ENCODE assay signal across 20 cellular contexts in genomic region chr1:12202190-12202497, GRCh38. TPM values are rescaled to one million over a fixed set of nuclear protein-coding genes. Genes with fewer than 3 reads are reported as not detected.
A peak's percentile ranks its signal among the peaks of the same experiment; 100 is the strongest.
DNase-seq lines count a peak whose midpoint lies in the region; ATAC-seq, FAIRE-seq and TF ChIP-seq lines count a peak whose summit lies in the region.
"Had no signal": no experiment of that assay in that cellular context is flagged by ENCODE, and none has a peak within 500 bp of the region (broad histone marks: within the 10 kb centered on the region; RNA-seq: fewer than 3 reads in every experiment).

No MANE protein-coding gene starts in this region.

- H4K91ac ChIP-seq in H1 (replicated peaks; ENCODE audit: insufficient read length, low read length), result no peak overlapping the region

- no peak for TF ChIP-seq CTCF in H1 (IDR thresholded peaks at IDR 0.05; ENCODE audit: control extremely low read depth in 1 of 3, insufficient read depth in 1 of 3, low read depth in 1 of 3, low read length in 3 of 3)

- POLR2A ChIA-PET in H1 (lab: Charles Lee; ENCODE audit: partially characterized antibody), result no interaction called here

- no peaks in the 10 kb centered on the region for H3K9me3 Mint-ChIP-seq in stimulated activated naive B cell treated with anti-CD40 and anti-IgM and Interleukin-4, amounts not matched to agents 10 μg/mL and 1 μg/mL and 100 μg/mL, for 72 hours

- H2BK120ac ChIP-seq in H1 (replicated peaks; ENCODE audit: low read depth, low read length), result no peak overlapping the region

- no peaks in the 10 kb centered on the region for H3K27me3 Mint-ChIP-seq in T-helper 17 cell
- H3K27me3 Mint-ChIP-seq in stimulated activated naive B cell treated with anti-CD40 and anti-IgM and Interleukin-4, amounts not matched to agents 10 μg/mL and 1 μg/mL and 100 μg/mL, for 72 hours, result no peaks in the 10 kb centered on the region

- WGBS in H1 (ENCODE audit: extremely low coverage in 1 of 2, insufficient coverage in 1 of 2, insufficient read length in 1 of 2, insufficient replicate concordance in 2 of 2, low coverage in 1 of 2, low lambda C conversion rate in 2 of 2, missing lambda C conversion rate in 1 of 2), 2 experiments, result 64% methylated on average over 6 of the region's 6 CpGs; no CpG with 5 or more reads in 1 of the 2 experiments

- TF ChIP-seq POLR2A in H1 (IDR thresholded peaks at IDR 0.05; ENCODE audit: control extremely low read depth in 1 of 2, low read depth in 2 of 2, low read length in 2 of 2), result no peak

- peaks cover 3% of the 10 kb centered on the region; the same call in 1 of the 2 replicates for H3K23me2 ChIP-seq in H1 (ENCODE audit: low read depth, low read length)

- H3K23ac ChIP-seq in H1 (ENCODE audit: insufficient read length), result no peak overlapping the region

- H3K9me3 ChIP-seq in T-helper 17 cell (ENCODE audit: control insufficient read depth, low read length, poor library complexity, severe bottlenecking) (no peaks in the 10 kb centered on the region), H1 (ENCODE audit: insufficient read depth in 2 of 2, low read depth in 1 of 2, low read length in 1 of 2) (no peaks in the 10 kb centered on the region)
- H3K9me3 ChIP-seq: left lung, ovary, sigmoid colon, vagina had no signal

- no peak overlapping the region for H3K18ac ChIP-seq in H1 (ENCODE audit: extremely low read depth, low read length)

- no peak overlapping the region for H3K27ac ChIP-seq in H1 (ENCODE audit: low read depth, low read length)
- H3K27ac ChIP-seq: cardiac muscle cell, left lung, ovary, sigmoid colon, vagina, WERI-Rb-1 had no signal

- TF ChIP-seq RAD21 in H1 (IDR thresholded peaks at IDR 0.05 in 1 of 2, conservative IDR thresholded peaks at IDR 0.05 in 1 of 2; ENCODE audit: low read depth in 2 of 2, low read length in 2 of 2), result no peak

- no peak for FAIRE-seq in H1 (lab: Jason Lieb, UNC)
- FAIRE-seq: G401.6 had no signal

- H2BK12ac ChIP-seq in H1 (ENCODE audit: low read depth, low read length), result no peak overlapping the region; the same call in 1 of the 2 replicates

- peaks cover 28% of the 10 kb centered on the region for H3K4me1 Mint-ChIP-seq in T-helper 17 cell
- peaks cover 45 to 67% of the 10 kb centered on the region in 2 donors for H3K4me1 Mint-ChIP-seq in stimulated activated naive B cell treated with anti-CD40 and anti-IgM and Interleukin-4, amounts not matched to agents 10 μg/mL and 1 μg/mL and 100 μg/mL, for 72 hours

- no peak overlapping the region; the same call in 1 of the 2 replicates for H4K8ac ChIP-seq in H1 (ENCODE audit: extremely low read depth, insufficient read depth, low read length)

- H3K4ac ChIP-seq in H1 (replicated peaks; ENCODE audit: insufficient read length, low read depth, low read length), result no peak overlapping the region

- peak overlapping the region; percentile 91 for H3K27ac Mint-ChIP-seq in T-helper 17 cell
- H3K27ac Mint-ChIP-seq in stimulated activated naive B cell treated with anti-CD40 and anti-IgM and Interleukin-4, amounts not matched to agents 10 μg/mL and 1 μg/mL and 100 μg/mL, for 72 hours, result peak overlapping the region; percentile 31

- H3K4me3 Mint-ChIP-seq in T-helper 17 cell, result peak overlapping the region; percentile 31
- H3K4me3 Mint-ChIP-seq in stimulated activated naive B cell treated with anti-CD40 and anti-IgM and Interleukin-4, amounts not matched to agents 10 μg/mL and 1 μg/mL and 100 μg/mL, for 72 hours, result peak overlapping the region; percentile 23 to 31

- CTCF ChIA-PET in H1 (lab: Charles Lee; ENCODE audit: partially characterized antibody), result interaction anchor here (1.0 to 17.0 kb wide), 7 partner anchors 6 to 95 kb away, joined by 3 to 503 read pairs (median 4); no protein-coding TSS in a partner anchor

- no peak overlapping the region for H3K14ac ChIP-seq in H1 (ENCODE audit: insufficient read length)

- H2BK5ac ChIP-seq in H1 (ENCODE audit: low read depth, low read length), result no peak overlapping the region

- H3K4me2 ChIP-seq in H1 (ENCODE audit: insufficient read depth in 1 of 2, low read depth in 2 of 2, low read length in 2 of 2), result no peak overlapping the region

- H3K79me1 ChIP-seq in H1 (ENCODE audit: low read depth, low read length), result no peaks in the 10 kb centered on the region

- 0 out of 2 replicates have a peak overlapping the region, but pooled peaks have one; percentile 16 for H2AK5ac ChIP-seq in H1 (ENCODE audit: low read depth, low read length)

- H3K79me2 ChIP-seq in H1 (ENCODE audit: control insufficient read depth in 1 of 2, insufficient read depth in 2 of 2, low read length in 2 of 2), result no peaks in the 10 kb centered on the region

- DNase-seq in Right ventricle myocardium inferior (ENCODE audit: missing footprints) (peak; percentile 1), left ventricle myocardium superior (no peak), T-helper 17 cell (no peak), H1 (ENCODE audit: low read depth in 1 of 2, low spot score in 2 of 2) (no peak), sciatic nerve (ENCODE audit: low spot score) (no peak), NCI-H2196 treated with DMSO at 0.1 percent for 48 hours (lab: John Stamatoyannopoulos, UW; ENCODE audit: unreplicated experiment) (no peak)
- no peak for DNase-seq in stimulated activated naive B cell treated with anti-CD40 and anti-IgM and Interleukin-4, amounts not matched to agents 10 μg/mL and 1 μg/mL and 100 μg/mL, for 72 hours
- no peak for DNase-seq in activated effector memory CD4-positive, alpha-beta T cell treated with Interleukin-2 at 50 U/mL for 16 hours
- DNase-seq: DMS 273 treated with DMSO at 0.1 percent for 48 hours, left lung, NCI-H1048, NCI-H2081, NCI-H524, ovary, sigmoid colon, substantia nigra, WERI-Rb-1 had no signal

- TF ChIP-seq EP300 in H1 (IDR thresholded peaks at IDR 0.05; ENCODE audit: borderline replicate concordance in 1 of 2, low read depth in 2 of 2, low read length in 2 of 2), result no peak

- ATAC-seq in Right ventricle myocardium inferior, result no peak
- ATAC-seq in left ventricle myocardium superior, result no peak
- ATAC-seq in T-helper 17 cell, result no peak
- ATAC-seq in stimulated activated naive B cell treated with anti-CD40 and anti-IgM and Interleukin-4, amounts not matched to agents 10 μg/mL and 1 μg/mL and 100 μg/mL, for 72 hours (replicated peaks), result no peak
- ATAC-seq in sciatic nerve, result no peak
- ATAC-seq: left lung had no signal

- peaks cover 9% of the 10 kb centered on the region for H3K36me3 Mint-ChIP-seq in T-helper 17 cell (ENCODE audit: low read depth)
- H3K36me3 Mint-ChIP-seq in stimulated activated naive B cell treated with anti-CD40 and anti-IgM and Interleukin-4, amounts not matched to agents 10 μg/mL and 1 μg/mL and 100 μg/mL, for 72 hours, result peaks cover 74 to 78% of the 10 kb centered on the region in 2 donors

- intact Hi-C loops in Right ventricle myocardium inferior (cut with DNase I), result no loop called here
- intact Hi-C loops in left ventricle myocardium superior (cut with micrococcal nuclease), result no loop called here
- intact Hi-C loops in sciatic nerve (cut with DNase I), result no loop called here

- peaks cover 3 to 11% (median 8%) of the 10 kb centered on the region in 4 experiments for H3K4me1 ChIP-seq in H1 (replicated peaks in 1 of 4; ENCODE audit: control insufficient read depth in 3 of 4, insufficient read depth in 4 of 4, low read length in 3 of 4)
- H3K4me1 ChIP-seq: sigmoid colon had no signal

- no peaks in the 10 kb centered on the region for H3K36me3 ChIP-seq in H1 (ENCODE audit: control insufficient read depth in 2 of 4, insufficient read depth in 4 of 4, low read length in 3 of 4)
- H3K36me3 ChIP-seq: cardiac muscle cell, ovary, WERI-Rb-1 had no signal

- H2BK20ac ChIP-seq in H1 (ENCODE audit: low read length), result no peak overlapping the region

- no peak overlapping the region for H4K5ac ChIP-seq in H1 (ENCODE audit: insufficient read length, low read depth, low read length)

- no peak overlapping the region for H2AFZ ChIP-seq in H1 (ENCODE audit: low read length)

- peaks cover 0 to 1% of the 10 kb centered on the region in 2 experiments for H4K20me1 ChIP-seq in H1 (replicated peaks in 1 of 2; ENCODE audit: control insufficient read depth in 1 of 2, insufficient read depth in 2 of 2, low read length in 2 of 2)

- no peak overlapping the region for H2BK15ac ChIP-seq in H1 (ENCODE audit: low read length)

- no peaks in the 10 kb centered on the region for H3K27me3 ChIP-seq in H1 (replicated peaks in 1 of 4; ENCODE audit: control insufficient read depth in 3 of 4, extremely low read depth in 1 of 4, insufficient read depth in 3 of 4, low read length in 3 of 4)
- H3K27me3 ChIP-seq: cardiac muscle cell, left lung, ovary, sigmoid colon, vagina had no signal

- no peak overlapping the region for H3K4me3 ChIP-seq in H1 (ENCODE audit: extremely low read depth in 1 of 4, insufficient read depth in 2 of 4, low read depth in 3 of 4, low read length in 4 of 4)
- H3K4me3 ChIP-seq: cardiac muscle cell, left lung, ovary, sigmoid colon, vagina had no signal

- no peak overlapping the region for H3K9ac ChIP-seq in H1 (replicated peaks in 1 of 4; ENCODE audit: extremely low read depth in 1 of 4, low read depth in 3 of 4, low read length in 3 of 4)

- H3K56ac ChIP-seq in H1 (replicated peaks; ENCODE audit: insufficient read length, low read depth, low read length), result no peak overlapping the region

RNA-seq across cellular contexts. Expression of gene VPS13D, which starts 27.7 kb away (rescaled TPM):
- total RNA-seq in Right ventricle myocardium inferior (105 TPM), left ventricle myocardium superior (112 TPM), T-helper 17 cell (10 to 100 TPM; 63.5 to 67.6 TPM), sciatic nerve (123 TPM)
- 31.2 and 32.7 TPM in 2 replicates for total RNA-seq in H1 (2021; fragmentation: NEBNext Ultra II Directional; extraction: Animal tissue kit (Norgen Biotek cat#: 25700))
- 9.7 and 10.9 TPM in 2 replicates for polyA plus RNA-seq in H1 (2011; rRNA removed)
- polyA plus RNA-seq in H1 (2011; cell fraction: cytosol; rRNA removed), result 14.7 TPM
- 27.4 TPM for polyA plus RNA-seq in H1 (2011; cell fraction: nucleus; rRNA removed)
- polyA plus RNA-seq in H1 (2012, experiment 1 of 2), result 13.6 to 16.4 TPM (median 14.6 TPM) in 4 replicates
- 1.1 TPM for polyA plus RNA-seq in H1 (2012, experiment 2 of 2)
- 5.6 TPM for polyA plus RNA-seq in H1 (2013, experiment 1 of 2)
- polyA plus RNA-seq in H1 (2013, experiment 2 of 2), result 6.0 TPM
- polyA minus RNA-seq in H1 (2011; rRNA and poly(A)+ RNA removed), result 64.9 and 68.5 TPM in 2 replicates
- 33.0 TPM for polyA minus RNA-seq in H1 (2011; cell fraction: cytosol; rRNA and poly(A)+ RNA removed)
- 80.2 TPM for polyA minus RNA-seq in H1 (2011; cell fraction: nucleus; rRNA and poly(A)+ RNA removed)

RNA-seq across cellular contexts. Expression of gene TNFRSF1B, which starts 35.4 kb away (rescaled TPM):
- 19.0 TPM for total RNA-seq in Right ventricle myocardium inferior
- total RNA-seq in left ventricle myocardium superior, result 13.0 TPM
- total RNA-seq in T-helper 17 cell, result 100 to 1,000 TPM; 127 to 132 TPM
- total RNA-seq in H1 (2021; fragmentation: NEBNext Ultra II Directional; extraction: Animal tissue kit (Norgen Biotek cat#: 25700)), result 2.8 and 2.9 TPM in 2 replicates
- 1.7 and 2.4 TPM in 2 replicates for polyA plus RNA-seq in H1 (2011; rRNA removed)
- polyA plus RNA-seq in H1 (2011; cell fraction: cytosol; rRNA removed), result 1.8 TPM
- polyA plus RNA-seq in H1 (2011; cell fraction: nucleus; rRNA removed), result 2.5 TPM
- 1.3 to 2.6 TPM (median 2.1 TPM) in 4 replicates for polyA plus RNA-seq in H1 (2012, experiment 1 of 2)
- polyA plus RNA-seq in H1 (2012, experiment 2 of 2), result 1.3 TPM
- 2.9 TPM for polyA plus RNA-seq in H1 (2013, experiment 1 of 2)
- 3.5 TPM for polyA plus RNA-seq in H1 (2013, experiment 2 of 2)
- 1.1 and 1.5 TPM in 2 replicates for polyA minus RNA-seq in H1 (2011; rRNA and poly(A)+ RNA removed)
- polyA minus RNA-seq in H1 (2011; cell fraction: cytosol; rRNA and poly(A)+ RNA removed), result 0.88 TPM
- 0.90 TPM for polyA minus RNA-seq in H1 (2011; cell fraction: nucleus; rRNA and poly(A)+ RNA removed)
- 90.9 TPM for total RNA-seq in sciatic nerve
- polyA plus RNA-seq: cardiac muscle cell had no signal
